8 cellular contexts compared by ENCODE assay signal in genomic region chr18:9017170-9017899, GRCh38.
DNase-seq lines count a peak whose midpoint lies in the region; ATAC-seq, FAIRE-seq and TF ChIP-seq lines count a peak whose summit lies in the region.

No MANE protein-coding gene starts in this region.

- peak overlapping the region; percentile 42 for H3K4me3 Mint-ChIP-seq in activated CD4-positive, alpha-beta T cell treated with anti-CD3 and anti-CD28 coated beads for 36 hours
- H3K4me3 Mint-ChIP-seq in chondrocyte (ENCODE audit: unreplicated experiment) = peak overlapping the region; percentile 60

- peak overlapping the region; percentile 68 for H3K4me2 ChIP-seq in HepG2 (ENCODE audit: low read depth, low read length)

- H3K4me3 ChIP-seq in HUES6 (ENCODE audit: low read depth, low read length) (peak overlapping the region; percentile 6; the same call in 1 of the 2 replicates), HepG2 (replicated peaks in 1 of 3; ENCODE audit: insufficient read depth in 1 of 3, low read depth in 2 of 3, low read length in 3 of 3) (peak overlapping the region; percentile 20 to 63 (median 39); a peak in 5 of 6 replicates)

- H3K27ac ChIP-seq in HUES6 (ENCODE audit: low read depth, low read length) (peak overlapping the region; percentile 83; the same call in 1 of the 2 replicates), HepG2 (ENCODE audit: extremely low read length, insufficient read depth, low read length) (no peak overlapping the region)

- peaks cover 14% of the 10 kb centered on the region for H3K4me1 Mint-ChIP-seq in activated CD4-positive, alpha-beta T cell treated with anti-CD3 and anti-CD28 coated beads for 36 hours
- peaks cover 20% of the 10 kb centered on the region for H3K4me1 Mint-ChIP-seq in chondrocyte (ENCODE audit: low read depth)

- H3K79me2 ChIP-seq in HepG2 (ENCODE audit: insufficient read depth, low read length) = no peaks in the 10 kb centered on the region

- no peaks in the 10 kb centered on the region for H3K36me3 Mint-ChIP-seq in activated CD4-positive, alpha-beta T cell treated with anti-CD3 and anti-CD28 coated beads for 36 hours (ENCODE audit: low read depth)
- H3K36me3 Mint-ChIP-seq in chondrocyte (ENCODE audit: low read depth) = no peaks in the 10 kb centered on the region

- POLR2A ChIA-PET in activated CD4-positive, alpha-beta T cell treated with anti-CD3 and anti-CD28 coated beads for 36 hours (lab: Charles Lee) = no interaction called here
- POLR2A ChIA-PET in HepG2 (lab: Yijun Ruan, JAX) = no interaction called here

- H3K9ac ChIP-seq in HUES6 (ENCODE audit: low read length) = peak overlapping the region; percentile 71
- H3K9ac ChIP-seq in HepG2 (ENCODE audit: insufficient read depth, low read depth, low read length) = no peak overlapping the region

- in situ Hi-C loops in HepG2 (cut with HindIII; ENCODE audit: extremely low pct_ligation_motif_present, low pct_unique_long_range_greater_than_20kb) = no loop called here

- H3K27ac Mint-ChIP-seq in activated CD4-positive, alpha-beta T cell treated with anti-CD3 and anti-CD28 coated beads for 36 hours = peak overlapping the region; percentile 72
- peak overlapping the region; percentile 91 for H3K27ac Mint-ChIP-seq in chondrocyte (ENCODE audit: unreplicated experiment)

- 45% methylated on average over 16 of the region's 34 CpGs for WGBS in HepG2 (ENCODE audit: low lambda C conversion rate)

- TF ChIP-seq RAD21 in HepG2 (CRISPR knock-in tag; IDR thresholded peaks at IDR 0.05) = no peak

- H2AFZ ChIP-seq in HepG2 (ENCODE audit: low read length) = no peak overlapping the region

- no TSS peak for BruUV-seq in HepG2 (replicated peaks; lab: Mats Ljungman, UMichigan)

- ATAC-seq in GM21529 (IDR thresholded peaks at IDR 0.05; ENCODE audit: unreplicated experiment) = peak; percentile 87
- ATAC-seq in activated CD4-positive, alpha-beta T cell treated with anti-CD3 and anti-CD28 coated beads for 36 hours = peak; percentile 100
- ATAC-seq in HepG2 = peak; percentile 95

- DNase-seq in CMK (ENCODE audit: low read depth) (peak; percentile 24), chondrocyte (ENCODE audit: low spot score) (peak; percentile 92), HepG2 (ENCODE audit: low spot score) (peak; percentile 20)
- DNase-seq in activated CD4-positive, alpha-beta T cell treated with anti-CD3 and anti-CD28 coated beads for 36 hours = peak; percentile 92
- peak in 2 of 3 donors; percentile 18 to 55 for DNase-seq in stimulated activated CD4-positive, alpha-beta T cell treated with anti-CD3 and anti-CD28 coated beads, TNF-alpha, amount 100 ng/mL, for 1 hour (ENCODE audit: low read depth in 3 of 3, low spot score in 1 of 3)
- DNase-seq in NK-92 treated with Interleukin-12 subunit alpha and Interleukin-12 subunit beta, amount 100 ng/mL, for 24 hours (lab: John Stamatoyannopoulos, UW) = no peak

- H3K9me3 Mint-ChIP-seq in activated CD4-positive, alpha-beta T cell treated with anti-CD3 and anti-CD28 coated beads for 36 hours (ENCODE audit: low read depth) = no peaks in the 10 kb centered on the region
- H3K9me3 Mint-ChIP-seq in chondrocyte (ENCODE audit: low read depth) = peaks cover 3% of the 10 kb centered on the region

- H3K36me3 ChIP-seq in HUES6 (ENCODE audit: control insufficient read depth, insufficient read depth, low read length) = no peaks in the 10 kb centered on the region
- no peaks in the 10 kb centered on the region for H3K36me3 ChIP-seq in HepG2 (replicated peaks in 1 of 2; ENCODE audit: control insufficient read depth in 1 of 2, insufficient read depth in 2 of 2, low read length in 2 of 2)

- TF ChIP-seq EP300 in HepG2 (IDR thresholded peaks at IDR 0.05; ENCODE audit: low read depth in 2 of 2, low read length in 2 of 2) (0 out of 4 replicates have a peak, but pooled peaks of 1 of the 2 experiments have one; percentile 4), HepG2 (CRISPR knock-in tag; IDR thresholded peaks at IDR 0.05; ENCODE audit: borderline replicate concordance) (no peak)

- no peaks in the 10 kb centered on the region for H3K27me3 ChIP-seq in HUES6 (ENCODE audit: control insufficient read depth, insufficient read depth, low read length)
- 0 out of 5 replicates have a peak, but pooled peaks cover 0 to 3% of the 10 kb centered on the region in 2 experiments for H3K27me3 ChIP-seq in HepG2 (ENCODE audit: control insufficient read depth in 1 of 2, insufficient read depth in 2 of 2, low read length in 2 of 2)

- H3K4me1 ChIP-seq in HUES6 (ENCODE audit: control insufficient read depth, insufficient read depth, low read length) = peaks cover 25% of the 10 kb centered on the region
- H3K4me1 ChIP-seq in HepG2 (ENCODE audit: insufficient read depth, low read length) = peaks cover 27% of the 10 kb centered on the region

- FAIRE-seq in HepG2 (lab: Jason Lieb, UNC) = no peak

- H3K9me3 ChIP-seq in HUES6 (ENCODE audit: control insufficient read depth, insufficient read depth, low read depth, low read length) = peaks cover 7% of the 10 kb centered on the region
- H3K9me3 ChIP-seq in HepG2 (ENCODE audit: low read length) = no peaks in the 10 kb centered on the region

- H3K27me3 Mint-ChIP-seq in activated CD4-positive, alpha-beta T cell treated with anti-CD3 and anti-CD28 coated beads for 36 hours = no peaks in the 10 kb centered on the region
- no peaks in the 10 kb centered on the region for H3K27me3 Mint-ChIP-seq in chondrocyte (ENCODE audit: low read depth)

- TF ChIP-seq CTCF in chondrocyte (IDR thresholded peaks at IDR 0.05) (no peak), HepG2 (CRISPR knock-in tag; IDR thresholded peaks at IDR 0.05) (no peak)

- no peak for TF ChIP-seq POLR2A in HepG2 (IDR thresholded peaks at IDR 0.05; ENCODE audit: insufficient read depth in 1 of 2, low read depth in 2 of 2, low read length in 2 of 2)

- no peaks in the 10 kb centered on the region for H4K20me1 ChIP-seq in HepG2 (ENCODE audit: insufficient read depth, low read length)

- intact Hi-C loops in activated CD4-positive, alpha-beta T cell treated with anti-CD3 and anti-CD28 coated beads for 36 hours (cut with DNase I, micrococcal nuclease) = loop anchor here in 1 of 2 experiments (1.0 to 2.0 kb wide), 3 partner anchors 119 to 458 kb away; partner anchors contain the start of genes ANKRD12, RALBP1 and TWSG1
- intact Hi-C loops in HepG2 (cut with micrococcal nuclease; ENCODE audit: unreplicated experiment) = no loop called here

- CTCF ChIA-PET in activated CD4-positive, alpha-beta T cell treated with anti-CD3 and anti-CD28 coated beads for 36 hours (lab: Charles Lee) = interaction anchor here (0.6 to 1.0 kb wide), 4 partner anchors 35 to 426 kb away, joined by 3 to 4 read pairs (median 3); no protein-coding TSS in a partner anchor
- CTCF ChIA-PET in HepG2 (lab: Yijun Ruan, JAX; ENCODE audit: low intra/inter-chr PET ratio, low total read pairs) = no interaction called here

TF ChIP-seq in HepG2, 621 proteins besides CTCF, POLR2A, EP300 and RAD21 (continues in another document):
- TF ChIP-seq HIC2 (CRISPR knock-in tag; IDR thresholded peaks at IDR 0.05; ENCODE audit: low read depth) (no peak), ZNF558 (CRISPR knock-in tag; IDR thresholded peaks at IDR 0.05; ENCODE audit: borderline replicate concordance) (no peak), ZNF577 (CRISPR knock-in tag; IDR thresholded peaks at IDR 0.05; ENCODE audit: borderline replicate concordance, low read depth) (no peak), NONO (IDR thresholded peaks at IDR 0.05) (no peak), NONO (CRISPR knock-in tag; conservative IDR thresholded peaks at IDR 0.05) (0 out of 2 replicates have a peak, but pooled peaks have one; percentile 14), DDIT3 (CRISPR knock-in tag; IDR thresholded peaks at IDR 0.05) (no peak), TCF7L2 (IDR thresholded peaks at IDR 0.05; ENCODE audit: low read depth, low read length) (no peak), STAT6 (CRISPR knock-in tag; IDR thresholded peaks at IDR 0.05; ENCODE audit: borderline replicate concordance) (no peak), ZNF441 (CRISPR knock-in tag; IDR thresholded peaks at IDR 0.05; ENCODE audit: borderline replicate concordance) (no peak), HNRNPLL (IDR thresholded peaks at IDR 0.05; ENCODE audit: low read depth, low read length, poor library complexity, severe bottlenecking) (peak; percentile 49), JARID2 (CRISPR knock-in tag; IDR thresholded peaks at IDR 0.05; ENCODE audit: insufficient replicate concordance) (no peak)
